In the genomic region with DNA sequence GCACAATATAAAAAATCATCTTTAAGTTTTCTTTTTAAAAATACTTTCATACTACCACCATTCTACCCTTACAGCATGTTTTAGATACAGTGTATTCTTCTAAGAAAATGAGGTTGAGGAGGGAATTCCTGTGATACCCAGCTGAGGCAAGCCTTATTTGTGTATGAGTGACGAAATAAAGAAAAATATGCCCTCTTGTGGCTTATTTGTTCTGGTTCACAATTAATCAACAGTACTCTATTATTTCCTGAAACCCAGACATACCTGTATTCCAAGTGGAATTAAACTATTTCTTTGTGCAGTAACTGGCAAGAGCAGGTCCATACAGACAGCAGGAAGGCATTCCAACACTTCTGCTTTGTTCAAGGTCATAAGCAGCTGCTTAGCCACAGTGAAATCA, we compare ENCODE assay signal across 11 cellular contexts. TPM values are rescaled to one million over a fixed set of nuclear protein-coding genes. Genes with fewer than 3 reads are reported as not detected.
A peak's percentile ranks its signal among the peaks of the same experiment; 100 is the strongest.
DNase-seq lines count a peak whose midpoint lies in the region; ATAC-seq and TF ChIP-seq lines count a peak whose summit lies in the region.
"Had no signal": no experiment of that assay in that cellular context is flagged by ENCODE, and none has a peak within 500 bp of the region (broad histone marks: within the 10 kb centered on the region; RNA-seq: fewer than 3 reads in every experiment).

No MANE protein-coding gene starts in this region.

- H3K9me3 ChIP-seq in right lobe of liver: no peaks in the 10 kb centered on the region
- H3K9me3 ChIP-seq: esophagus muscularis mucosa, transverse colon had no signal

- 8% methylated on average over 1 of the region's 1 CpG for WGBS in right lobe of liver (ENCODE audit: insufficient coverage, low coverage, low lambda C conversion rate, missing lambda C conversion rate)

- ATAC-seq in right lobe of liver (no peak), GM18907 (IDR thresholded peaks at IDR 0.05; ENCODE audit: unreplicated experiment) (no peak)
- ATAC-seq in activated CD4-positive, CD25-positive, alpha-beta regulatory T cell treated with anti-CD3 and anti-CD28 coated beads, Interleukin-2, amount 50 U/mL, for 24 hours: no peak

- H3K4me1 ChIP-seq in right lobe of liver: no peaks in the 10 kb centered on the region

- in situ Hi-C loops in astrocyte of the spinal cord (cut with HindIII; ENCODE audit: low sequenced_read_pairs): no loop called here

- DNase-seq in COLO829 (ENCODE audit: low spot score) (peak; percentile 41), Kasumi-1 (lab: John Stamatoyannopoulos, UW) (peak; percentile 39 to 46), astrocyte of the spinal cord (ENCODE audit: low read depth, low spot score) (peak; percentile 24), right lobe of liver (no peak), mesenteric fat pad (ENCODE audit: low spot score) (no peak), amygdala (lab: John Stamatoyannopoulos, UW) (no peak)
- DNase-seq: activated CD8-positive, alpha-beta memory T cell treated with anti-CD3 and anti-CD28 coated beads for 24 hours; transverse colon had no signal

- no peak for TF ChIP-seq POLR2A in right lobe of liver (IDR thresholded peaks at IDR 0.05)

- H3K36me3 ChIP-seq in right lobe of liver: no peaks in the 10 kb centered on the region
- H3K36me3 ChIP-seq: esophagus muscularis mucosa, transverse colon had no signal

- no peak overlapping the region for H3K27ac ChIP-seq in right lobe of liver
- H3K27ac ChIP-seq: esophagus muscularis mucosa, transverse colon had no signal

- TF ChIP-seq CTCF in astrocyte of the spinal cord (IDR thresholded peaks at IDR 0.05; ENCODE audit: low read depth, low read length) (peak; percentile 27), right lobe of liver (IDR thresholded peaks at IDR 0.05) (peak in 3 of 4 donors; percentile 9 to 23 (median 15))

- H3K4me3 ChIP-seq in astrocyte of the spinal cord (ENCODE audit: low read depth, low read length): no peak overlapping the region
- no peak overlapping the region for H3K4me3 ChIP-seq in right lobe of liver
- H3K4me3 ChIP-seq: esophagus muscularis mucosa, transverse colon had no signal

- no peaks in the 10 kb centered on the region for H3K27me3 ChIP-seq in right lobe of liver

- intact Hi-C loops in right lobe of liver (cut with DNase I): no loop called here

RNA-seq across cellular contexts. Expression of a gene that starts 4.5 kb away (rescaled TPM):
- total RNA-seq in right lobe of liver (1 to 10 TPM in 1 of 6 experiments, under 1 TPM in 5; 0.18 to 1.3 (median 0.30) TPM), mesenteric fat pad (1.9 TPM)

Comparison
In these comparisons a context has a peak if more than half of its experiments do, and no peak if none do; other contexts are left out.
1. DNase-seq: peak in COLO829 (single experiment), Kasumi-1 (2 of 2) and astrocyte of the spinal cord (single experiment); none in right lobe of liver (0 of 3), mesenteric fat pad (single experiment) and amygdala (0 of 56).